ENCODE assay signal across 24 cellular contexts in genomic region chr12:89901319-89901718, GRCh38.
"Had no signal": no experiment of that assay in that cellular context is flagged by ENCODE, and none has a peak within 500 bp of the region (broad histone marks: within the 10 kb centered on the region; RNA-seq: fewer than 3 reads in every experiment).

No MANE protein-coding gene starts in this region.

- H3K9me3 Mint-ChIP-seq: activated CD4-positive, alpha-beta memory T cell treated with anti-CD3 and anti-CD28 coated beads for 36 hours; activated naive CD4-positive, alpha-beta T cell treated with anti-CD3 and anti-CD28 coated beads, Interleukin-2, amount 50 U/mL, for 72 hours; endodermal cell; naive thymus-derived CD8-positive, alpha-beta T cell; T-helper 2 cell treated with Interferon-gamma antibody and Interleukin-4, amounts not matched to agents 5 μg/mL and 100 μg/mL, for 36 hours had no signal

- ATAC-seq: left ventricle myocardium superior; naive thymus-derived CD8-positive, alpha-beta T cell; stimulated activated naive CD8-positive, alpha-beta T cell treated with anti-CD3 and anti-CD28 coated beads, Interleukin-15, Interleukin-2, amounts not matched to agents 100 U/mL and 50 U/mL, for 24 hours had no signal

- H3K27ac ChIP-seq: adrenal gland, dorsolateral prefrontal cortex, SK-N-MC, transverse colon had no signal

- H3K36me3 ChIP-seq: adrenal gland, transverse colon had no signal

- H3K36me3 Mint-ChIP-seq: activated CD4-positive, alpha-beta memory T cell treated with anti-CD3 and anti-CD28 coated beads for 36 hours; activated naive CD4-positive, alpha-beta T cell treated with anti-CD3 and anti-CD28 coated beads, Interleukin-2, amount 50 U/mL, for 72 hours; naive thymus-derived CD8-positive, alpha-beta T cell had no signal

- H3K4me3 ChIP-seq: adrenal gland, dorsolateral prefrontal cortex, SK-N-MC, transverse colon had no signal

- FAIRE-seq: TTC549 had no signal

- H3K4me3 Mint-ChIP-seq: activated CD4-positive, alpha-beta memory T cell treated with anti-CD3 and anti-CD28 coated beads for 36 hours; activated T-helper 1 cell treated with anti-CD3 and anti-CD28 coated beads, Interleukin-12 subunit alpha, Interleukin-12 subunit beta, Interleukin-2, Interleukin-4 antibody, amounts not matched to agents 30 ng/mL and 10 ng/mL and 1 ng/mL, durations not matched to agents 14 hours and 24 hours and 36 hours; endodermal cell; naive thymus-derived CD8-positive, alpha-beta T cell; T-helper 2 cell treated with Interferon-gamma antibody and Interleukin-4, amounts not matched to agents 5 μg/mL and 100 μg/mL, for 36 hours had no signal

- H3K9me3 ChIP-seq: adrenal gland, transverse colon had no signal

- H3K4me1 ChIP-seq: adrenal gland, transverse colon had no signal

- H3K27ac Mint-ChIP-seq: activated CD4-positive, alpha-beta memory T cell treated with anti-CD3 and anti-CD28 coated beads for 36 hours; activated naive CD4-positive, alpha-beta T cell treated with anti-CD3 and anti-CD28 coated beads, Interleukin-2, amount 50 U/mL, for 72 hours; activated T-helper 1 cell treated with anti-CD3 and anti-CD28 coated beads, Interleukin-12 subunit alpha, Interleukin-12 subunit beta, Interleukin-2, Interleukin-4 antibody, amounts not matched to agents 30 ng/mL and 10 ng/mL and 1 ng/mL, durations not matched to agents 14 hours and 24 hours and 36 hours; endodermal cell; T-helper 2 cell treated with Interferon-gamma antibody and Interleukin-4, amounts not matched to agents 5 μg/mL and 100 μg/mL, for 36 hours had no signal

- DNase-seq: activated CD4-positive, alpha-beta memory T cell treated with anti-CD3 and anti-CD28 coated beads for 36 hours; activated CD4-positive, alpha-beta T cell treated with anti-CD3 and anti-CD28 coated beads for 4 hours; activated gamma-delta T cell treated with Interleukin-2 at 50 U/mL for 16 hours; activated T-cell treated with anti-CD3 and anti-CD28 coated beads for 4 hours; adrenal gland; caudate nucleus; dorsolateral prefrontal cortex; endodermal cell; foreskin melanocyte; left ventricle myocardium superior; mesendoderm; naive thymus-derived CD8-positive, alpha-beta T cell; nucleus accumbens; stimulated activated CD4-positive, alpha-beta T cell treated with anti-CD3 and anti-CD28 coated beads, Interleukin-12 subunit alpha, Interleukin-12 subunit beta, amount 100 ng/mL, for 4 hours; stimulated activated CD4-positive, alpha-beta T cell treated with anti-CD3 and anti-CD28 coated beads, Interleukin-1b, Interleukin-23, amount 100 ng/mL, for 48 hours; stimulated activated CD8-positive, alpha-beta memory T cell treated with anti-CD3 and anti-CD28 coated beads, Interleukin-4, amount 100 ng/mL, for 48 hours; stimulated activated naive CD8-positive, alpha-beta T cell treated with anti-CD3 and anti-CD28 coated beads, Interleukin-15, Interleukin-2, amounts not matched to agents 100 U/mL and 50 U/mL, for 24 hours; substantia nigra; transverse colon had no signal

- H3K27me3 Mint-ChIP-seq: activated CD4-positive, alpha-beta memory T cell treated with anti-CD3 and anti-CD28 coated beads for 36 hours; naive thymus-derived CD8-positive, alpha-beta T cell had no signal

- H3K27me3 ChIP-seq: adrenal gland, dorsolateral prefrontal cortex, transverse colon had no signal
